20 cellular contexts compared by ENCODE assay signal in genomic region chr12:111076199-111076598, GRCh38. TPM values are rescaled to one million over a fixed set of nuclear protein-coding genes. Genes with fewer than 3 reads are reported as not detected.
A peak's percentile ranks its signal among the peaks of the same experiment; 100 is the strongest.
DNase-seq lines count a peak whose midpoint lies in the region; ATAC-seq, FAIRE-seq and TF ChIP-seq lines count a peak whose summit lies in the region.
"Had no signal": no experiment of that assay in that cellular context is flagged by ENCODE, and none has a peak within 500 bp of the region (broad histone marks: within the 10 kb centered on the region; RNA-seq: fewer than 3 reads in every experiment).

No MANE protein-coding gene starts in this region.

- TF ChIP-seq RAD21 in liver (IDR thresholded peaks at IDR 0.05): no peak

- no peak overlapping the region for H2BK15ac ChIP-seq in H9 (ENCODE audit: low read depth, low read length)

- no peaks in the 10 kb centered on the region for H3K36me3 ChIP-seq in liver (ENCODE audit: control insufficient read depth in 4 of 4, insufficient read depth in 3 of 4, low read depth in 1 of 4, low read length in 3 of 4)
- no peaks in the 10 kb centered on the region for H3K36me3 ChIP-seq in kidney (ENCODE audit: control insufficient read depth in 1 of 2, insufficient read depth in 2 of 2, low read length in 2 of 2)
- H3K36me3 ChIP-seq: BE2C, HAP-1 had no signal

- FAIRE-seq in kidney (lab: Jason Lieb, UNC): no peak
- FAIRE-seq: GM12892, GM18507, H1 had no signal

- no peak overlapping the region for H3K56ac ChIP-seq in H9 (ENCODE audit: insufficient read length, low read depth, low read length)

- no peaks in the 10 kb centered on the region for H3K9me3 ChIP-seq in H9 (ENCODE audit: control insufficient read depth, low read depth, low read length)
- H3K9me3 ChIP-seq in liver (ENCODE audit: control insufficient read depth in 4 of 4, low read length in 3 of 4): no peaks in the 10 kb centered on the region
- H3K9me3 ChIP-seq in kidney (ENCODE audit: control insufficient read depth in 1 of 2, low read length in 2 of 2): peaks cover 0 to 1% of the 10 kb centered on the region in 2 donors
- H3K9me3 ChIP-seq: BE2C, HAP-1 had no signal

- DNase-seq in H9 (no peak), posterior vena cava (ENCODE audit: low spot score) (peak; percentile 23), OCI-M2 (lab: John Stamatoyannopoulos, UW; ENCODE audit: unreplicated experiment) (no peak), kidney (no peak)
- DNase-seq: ACHN; BE2C; CD4-positive, alpha-beta memory T cell; DMS153; DMS79; GDM1 had no signal

- H3K23me2 ChIP-seq in H9 (ENCODE audit: insufficient read length, low read depth, low read length, poor library complexity, severe bottlenecking): no peaks in the 10 kb centered on the region

- H3K27ac Mint-ChIP-seq in H9: peak overlapping the region in 2 of 3 experiments; percentile 63 to 87; a peak in 3 of 7 replicates
- H3K27ac Mint-ChIP-seq: CD14-positive monocyte had no signal

- no peak overlapping the region for H3K4me2 ChIP-seq in H9 (ENCODE audit: insufficient read depth, insufficient read length, low read length)

- H3K18ac ChIP-seq in H9 (ENCODE audit: insufficient read length, low read depth, low read length): no peak overlapping the region

- no CpG with 5 or more reads among the region's 1 CpG for WGBS in H9 (ENCODE audit: extremely low coverage, insufficient read length, low lambda C conversion rate)
- WGBS in liver: 26% methylated on average over 1 of the region's 1 CpG

- no peak overlapping the region for H3K9ac ChIP-seq in H9 (ENCODE audit: extremely low read depth, insufficient read length, low read length)
- H3K9ac ChIP-seq in liver (ENCODE audit: low read depth in 1 of 2, low read length in 2 of 2): peak overlapping the region; percentile 70 to 83
- H3K9ac ChIP-seq in kidney (ENCODE audit: low read length in 2 of 2): no peak overlapping the region

- H3K4me1 ChIP-seq in H9 (ENCODE audit: insufficient read depth, low read length) (no peaks in the 10 kb centered on the region; the same call in 1 of the 2 replicates), liver (ENCODE audit: control insufficient read depth in 4 of 4, insufficient read depth in 4 of 4, low read length in 3 of 4) (peaks cover 8 to 66% (median 43%) of the 10 kb centered on the region in 4 donors), kidney (ENCODE audit: control insufficient read depth in 1 of 2, insufficient read depth in 1 of 2, low read depth in 1 of 2, low read length in 2 of 2) (no peaks in the 10 kb centered on the region)
- H3K4me1 ChIP-seq: BE2C, HAP-1 had no signal

- peak overlapping the region; percentile 61 to 88 (median 86) for H3K4me3 ChIP-seq in liver (ENCODE audit: low read depth in 1 of 3, low read length in 3 of 3)
- no peak overlapping the region for H3K4me3 ChIP-seq in kidney (ENCODE audit: low read length in 2 of 2)
- H3K4me3 ChIP-seq: HAP-1 had no signal

- H3T11ph ChIP-seq in H9 (ENCODE audit: low read length): no peak overlapping the region

- H3K4me1 Mint-ChIP-seq in H9: peaks cover 27 to 54% of the 10 kb centered on the region in 2 experiments
- H3K4me1 Mint-ChIP-seq: CD14-positive monocyte had no signal

- no peak overlapping the region for H4K5ac ChIP-seq in H9 (ENCODE audit: insufficient read length, low read depth, low read length)

- H3K27me3 ChIP-seq in H9 (ENCODE audit: insufficient read depth, low read length): no peaks in the 10 kb centered on the region
- H3K27me3 ChIP-seq in liver (ENCODE audit: control insufficient read depth in 4 of 4, insufficient read depth in 4 of 4, low read length in 3 of 4): no peaks in the 10 kb centered on the region
- H3K27me3 ChIP-seq: BE2C had no signal

- H2BK12ac ChIP-seq in H9 (ENCODE audit: insufficient read length, low read depth, low read length): no peak overlapping the region

- peaks cover 3% of the 10 kb centered on the region for H3K79me1 ChIP-seq in H9 (ENCODE audit: insufficient read depth, low read depth, low read length, poor library complexity, severe bottlenecking)

- no peak overlapping the region for H2BK20ac ChIP-seq in H9 (ENCODE audit: low read depth, low read length, poor library complexity, severe bottlenecking)

- H2AK5ac ChIP-seq in H9 (ENCODE audit: insufficient read length, low read length): no peak overlapping the region

- intact Hi-C loops in posterior vena cava (cut with DNase I): no loop called here
- intact Hi-C loops in kidney (cut with DNase I): no loop called here

- H3K4ac ChIP-seq in H9 (ENCODE audit: low read depth, low read length): no peak overlapping the region

- H3K79me2 ChIP-seq in H9 (ENCODE audit: insufficient read depth, low read length): no peaks in the 10 kb centered on the region; the same call in 1 of the 2 replicates

- H3K9me3 Mint-ChIP-seq in H9: no peaks in the 10 kb centered on the region

- no peak overlapping the region for H2AFZ ChIP-seq in H9 (ENCODE audit: low read length)

- H3K27ac ChIP-seq in H9 (ENCODE audit: insufficient read length, low read depth, low read length) (no peak overlapping the region), liver (ENCODE audit: low read depth in 1 of 2, low read length in 2 of 2) (peak overlapping the region; percentile 91 to 92), kidney (ENCODE audit: low read depth in 2 of 2, low read length in 2 of 2) (no peak overlapping the region)

- TF ChIP-seq CTCF in H9 (conservative IDR thresholded peaks at IDR 0.05) (no peak), liver (IDR thresholded peaks at IDR 0.05; ENCODE audit: low read depth, low read length, missing input control) (no peak), kidney (IDR thresholded peaks at IDR 0.05; ENCODE audit: borderline replicate concordance, extremely low read depth, insufficient read depth) (no peak)

- no peak overlapping the region for H3K23ac ChIP-seq in H9 (ENCODE audit: insufficient read length, low read depth, low read length)

- no peaks in the 10 kb centered on the region; a peak in 2 of 7 replicates for H3K36me3 Mint-ChIP-seq in H9 (ENCODE audit: insufficient read depth in 1 of 3, low read depth in 3 of 3)
- H3K36me3 Mint-ChIP-seq: CD14-positive monocyte; CD4-positive, alpha-beta memory T cell had no signal

- peaks cover 3% of the 10 kb centered on the region for H4K20me1 ChIP-seq in H9 (ENCODE audit: control insufficient read depth, insufficient read depth, insufficient read length)

- no peak overlapping the region for H4K91ac ChIP-seq in H9 (ENCODE audit: insufficient read length, low read depth, low read length)

- H4K8ac ChIP-seq in H9 (replicated peaks; ENCODE audit: insufficient read length, low read depth, low read length): no peak overlapping the region

- H3K27me3 Mint-ChIP-seq in H9 (ENCODE audit: low read depth): no peaks in the 10 kb centered on the region; the same call in 1 of the 2 replicates

- no peak for ATAC-seq in GM21619 (IDR thresholded peaks at IDR 0.05; ENCODE audit: unreplicated experiment)
- ATAC-seq in GM21786 (IDR thresholded peaks at IDR 0.05; ENCODE audit: unreplicated experiment): no peak

- no peak overlapping the region for H3K4me3 Mint-ChIP-seq in H9
- H3K4me3 Mint-ChIP-seq: CD14-positive monocyte; CD4-positive, alpha-beta memory T cell had no signal

- no peak overlapping the region for H2BK120ac ChIP-seq in H9 (ENCODE audit: low read depth, low read length, poor library complexity, severe bottlenecking)

- no peak overlapping the region for H3K14ac ChIP-seq in H9 (ENCODE audit: insufficient read depth, low read length)

- no peak overlapping the region for H2BK5ac ChIP-seq in H9 (ENCODE audit: insufficient read length, low read length)

TF ChIP-seq in liver, 16 proteins besides CTCF, POLR2A, EP300 and RAD21:
- TF ChIP-seq, protein P1, sequence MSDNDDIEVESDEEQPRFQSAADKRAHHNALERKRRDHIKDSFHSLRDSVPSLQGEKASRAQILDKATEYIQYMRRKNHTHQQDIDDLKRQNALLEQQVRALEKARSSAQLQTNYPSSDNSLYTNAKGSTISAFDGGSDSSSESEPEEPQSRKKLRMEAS (IDR thresholded peaks at IDR 0.05): no peak
TF ChIP-seq in liver: peak in this region for 0.

RNA-seq across cellular contexts. Expression of gene CUX2, which starts 42.2 kb away (rescaled TPM):
- total RNA-seq in H9 (2021) (6.3 and 6.4 TPM in 2 replicates), liver (1 to 10 TPM; 1.1 to 7.7 TPM), posterior vena cava (under 1 TPM in 1 of 2 donors, not detected in 1; 0.09 TPM), kidney (0.06 TPM)
- polyA plus RNA-seq in liver (1 to 10 TPM; 2.2 to 7.6 TPM), kidney (ENCODE audit: insufficient read depth, low read depth, low replicate concordance) (not detected)
- total RNA-seq: A172; CD4-positive, alpha-beta memory T cell; HT-29 had no signal
- polyA plus RNA-seq: CD14-positive monocyte; CD4-positive, alpha-beta memory T cell had no signal

Comparison
In these comparisons a context has a peak if more than half of its experiments do, and no peak if none do; other contexts are left out.
1. H3K27ac ChIP-seq: peak in liver (2 of 2); none in H9 (single experiment) and kidney (0 of 2).
2. H3K9ac ChIP-seq: peak in liver (2 of 2); none in H9 (single experiment) and kidney (0 of 2).
3. H3K4me3 ChIP-seq: peak in liver (3 of 3); none in kidney (0 of 2).